1 cellular context compared by ENCODE assay signal in the genomic region with DNA sequence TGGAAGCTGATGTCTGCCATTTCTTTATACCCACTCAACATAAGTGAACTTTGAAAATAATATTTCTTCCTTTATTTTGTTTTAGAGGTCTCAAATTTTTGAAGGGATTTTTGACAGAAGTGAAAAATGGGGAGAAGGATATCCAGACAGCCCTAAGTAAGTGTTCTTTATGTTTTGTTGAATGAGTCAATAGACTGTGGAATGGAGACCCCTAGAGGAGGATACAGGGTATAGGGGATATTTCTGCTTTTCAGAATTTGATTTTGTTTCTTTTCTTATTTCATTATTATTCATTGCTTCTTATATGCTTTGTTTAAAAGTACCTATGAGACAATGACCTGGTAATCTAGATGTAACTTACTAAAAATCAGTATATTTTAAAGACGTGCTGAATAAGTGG.
TF ChIP-seq lines count a peak whose summit lies in the region.

No MANE protein-coding gene starts in this region.

TF ChIP-seq in H1, 55 proteins besides CTCF, POLR2A, EP300 and RAD21 (continued from another document):
- TF ChIP-seq, protein P1, sequence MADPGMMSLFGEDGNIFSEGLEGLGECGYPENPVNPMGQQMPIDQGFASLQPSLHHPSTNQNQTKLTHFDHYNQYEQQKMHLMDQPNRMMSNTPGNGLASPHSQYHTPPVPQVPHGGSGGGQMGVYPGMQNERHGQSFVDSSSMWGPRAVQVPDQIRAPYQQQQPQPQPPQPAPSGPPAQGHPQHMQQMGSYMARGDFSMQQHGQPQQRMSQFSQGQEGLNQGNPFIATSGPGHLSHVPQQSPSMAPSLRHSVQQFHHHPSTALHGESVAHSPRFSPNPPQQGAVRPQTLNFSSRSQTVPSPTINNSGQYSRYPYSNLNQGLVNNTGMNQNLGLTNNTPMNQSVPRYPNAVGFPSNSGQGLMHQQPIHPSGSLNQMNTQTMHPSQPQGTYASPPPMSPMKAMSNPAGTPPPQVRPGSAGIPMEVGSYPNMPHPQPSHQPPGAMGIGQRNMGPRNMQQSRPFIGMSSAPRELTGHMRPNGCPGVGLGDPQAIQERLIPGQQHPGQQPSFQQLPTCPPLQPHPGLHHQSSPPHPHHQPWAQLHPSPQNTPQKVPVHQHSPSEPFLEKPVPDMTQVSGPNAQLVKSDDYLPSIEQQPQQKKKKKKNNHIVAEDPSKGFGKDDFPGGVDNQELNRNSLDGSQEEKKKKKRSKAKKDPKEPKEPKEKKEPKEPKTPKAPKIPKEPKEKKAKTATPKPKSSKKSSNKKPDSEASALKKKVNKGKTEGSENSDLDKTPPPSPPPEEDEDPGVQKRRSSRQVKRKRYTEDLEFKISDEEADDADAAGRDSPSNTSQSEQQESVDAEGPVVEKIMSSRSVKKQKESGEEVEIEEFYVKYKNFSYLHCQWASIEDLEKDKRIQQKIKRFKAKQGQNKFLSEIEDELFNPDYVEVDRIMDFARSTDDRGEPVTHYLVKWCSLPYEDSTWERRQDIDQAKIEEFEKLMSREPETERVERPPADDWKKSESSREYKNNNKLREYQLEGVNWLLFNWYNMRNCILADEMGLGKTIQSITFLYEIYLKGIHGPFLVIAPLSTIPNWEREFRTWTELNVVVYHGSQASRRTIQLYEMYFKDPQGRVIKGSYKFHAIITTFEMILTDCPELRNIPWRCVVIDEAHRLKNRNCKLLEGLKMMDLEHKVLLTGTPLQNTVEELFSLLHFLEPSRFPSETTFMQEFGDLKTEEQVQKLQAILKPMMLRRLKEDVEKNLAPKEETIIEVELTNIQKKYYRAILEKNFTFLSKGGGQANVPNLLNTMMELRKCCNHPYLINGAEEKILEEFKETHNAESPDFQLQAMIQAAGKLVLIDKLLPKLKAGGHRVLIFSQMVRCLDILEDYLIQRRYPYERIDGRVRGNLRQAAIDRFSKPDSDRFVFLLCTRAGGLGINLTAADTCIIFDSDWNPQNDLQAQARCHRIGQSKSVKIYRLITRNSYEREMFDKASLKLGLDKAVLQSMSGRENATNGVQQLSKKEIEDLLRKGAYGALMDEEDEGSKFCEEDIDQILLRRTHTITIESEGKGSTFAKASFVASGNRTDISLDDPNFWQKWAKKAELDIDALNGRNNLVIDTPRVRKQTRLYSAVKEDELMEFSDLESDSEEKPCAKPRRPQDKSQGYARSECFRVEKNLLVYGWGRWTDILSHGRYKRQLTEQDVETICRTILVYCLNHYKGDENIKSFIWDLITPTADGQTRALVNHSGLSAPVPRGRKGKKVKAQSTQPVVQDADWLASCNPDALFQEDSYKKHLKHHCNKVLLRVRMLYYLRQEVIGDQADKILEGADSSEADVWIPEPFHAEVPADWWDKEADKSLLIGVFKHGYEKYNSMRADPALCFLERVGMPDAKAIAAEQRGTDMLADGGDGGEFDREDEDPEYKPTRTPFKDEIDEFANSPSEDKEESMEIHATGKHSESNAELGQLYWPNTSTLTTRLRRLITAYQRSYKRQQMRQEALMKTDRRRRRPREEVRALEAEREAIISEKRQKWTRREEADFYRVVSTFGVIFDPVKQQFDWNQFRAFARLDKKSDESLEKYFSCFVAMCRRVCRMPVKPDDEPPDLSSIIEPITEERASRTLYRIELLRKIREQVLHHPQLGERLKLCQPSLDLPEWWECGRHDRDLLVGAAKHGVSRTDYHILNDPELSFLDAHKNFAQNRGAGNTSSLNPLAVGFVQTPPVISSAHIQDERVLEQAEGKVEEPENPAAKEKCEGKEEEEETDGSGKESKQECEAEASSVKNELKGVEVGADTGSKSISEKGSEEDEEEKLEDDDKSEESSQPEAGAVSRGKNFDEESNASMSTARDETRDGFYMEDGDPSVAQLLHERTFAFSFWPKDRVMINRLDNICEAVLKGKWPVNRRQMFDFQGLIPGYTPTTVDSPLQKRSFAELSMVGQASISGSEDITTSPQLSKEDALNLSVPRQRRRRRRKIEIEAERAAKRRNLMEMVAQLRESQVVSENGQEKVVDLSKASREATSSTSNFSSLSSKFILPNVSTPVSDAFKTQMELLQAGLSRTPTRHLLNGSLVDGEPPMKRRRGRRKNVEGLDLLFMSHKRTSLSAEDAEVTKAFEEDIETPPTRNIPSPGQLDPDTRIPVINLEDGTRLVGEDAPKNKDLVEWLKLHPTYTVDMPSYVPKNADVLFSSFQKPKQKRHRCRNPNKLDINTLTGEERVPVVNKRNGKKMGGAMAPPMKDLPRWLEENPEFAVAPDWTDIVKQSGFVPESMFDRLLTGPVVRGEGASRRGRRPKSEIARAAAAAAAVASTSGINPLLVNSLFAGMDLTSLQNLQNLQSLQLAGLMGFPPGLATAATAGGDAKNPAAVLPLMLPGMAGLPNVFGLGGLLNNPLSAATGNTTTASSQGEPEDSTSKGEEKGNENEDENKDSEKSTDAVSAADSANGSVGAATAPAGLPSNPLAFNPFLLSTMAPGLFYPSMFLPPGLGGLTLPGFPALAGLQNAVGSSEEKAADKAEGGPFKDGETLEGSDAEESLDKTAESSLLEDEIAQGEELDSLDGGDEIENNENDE (IDR thresholded peaks at IDR 0.05; ENCODE audit: insufficient replicate concordance, low read length): no peak
- TF ChIP-seq SP1 (IDR thresholded peaks at IDR 0.05; ENCODE audit: low read depth, low read length): no peak
- TF ChIP-seq SIRT6 (IDR thresholded peaks at IDR 0.05; ENCODE audit: low read length): no peak
- no peak for TF ChIP-seq NANOG (IDR thresholded peaks at IDR 0.05; ENCODE audit: insufficient read depth, low read depth, low read length, poor library complexity, severe bottlenecking)
- no peak for TF ChIP-seq SP2 (IDR thresholded peaks at IDR 0.05; ENCODE audit: low read length)
- TF ChIP-seq TAF7 (optimal IDR thresholded peaks at IDR 0.05; ENCODE audit: borderline replicate concordance, low read depth, low read length): no peak
- TF ChIP-seq SP4 (IDR thresholded peaks at IDR 0.05; ENCODE audit: low read length): no peak
- TF ChIP-seq TEAD4 (IDR thresholded peaks at IDR 0.05; ENCODE audit: low read depth, low read length): no peak
- TF ChIP-seq GABPA (IDR thresholded peaks at IDR 0.05; ENCODE audit: borderline replicate concordance, insufficient read depth, low read length): no peak
- TF ChIP-seq CREB1 (IDR thresholded peaks at IDR 0.05): no peak
